1 cellular context compared by ENCODE assay signal in the genomic region with DNA sequence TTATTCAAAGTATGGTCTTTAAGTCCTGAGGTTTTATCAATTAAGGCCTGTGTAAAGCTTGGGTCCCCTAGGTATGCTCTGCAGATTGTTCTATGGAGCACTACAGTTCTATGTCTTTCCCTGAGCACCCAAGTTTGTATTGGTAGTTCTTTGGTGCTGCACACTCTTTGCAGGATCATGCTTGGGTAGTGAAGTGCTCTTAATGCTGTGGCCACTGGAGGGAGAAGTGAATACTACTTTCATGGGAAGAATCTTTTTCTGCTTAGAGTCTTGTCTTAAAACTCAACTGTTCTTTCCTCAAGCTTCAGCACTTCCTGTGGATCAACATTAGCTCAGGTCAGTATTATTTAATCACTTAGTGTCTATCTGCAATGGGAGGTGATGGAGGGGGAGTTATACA.
TF ChIP-seq lines count a peak whose summit lies in the region.

No MANE protein-coding gene starts in this region.

TF ChIP-seq in GM12878, 131 proteins besides CTCF, POLR2A, EP300 and RAD21 (continued from another document):
- TF ChIP-seq, protein P1, sequence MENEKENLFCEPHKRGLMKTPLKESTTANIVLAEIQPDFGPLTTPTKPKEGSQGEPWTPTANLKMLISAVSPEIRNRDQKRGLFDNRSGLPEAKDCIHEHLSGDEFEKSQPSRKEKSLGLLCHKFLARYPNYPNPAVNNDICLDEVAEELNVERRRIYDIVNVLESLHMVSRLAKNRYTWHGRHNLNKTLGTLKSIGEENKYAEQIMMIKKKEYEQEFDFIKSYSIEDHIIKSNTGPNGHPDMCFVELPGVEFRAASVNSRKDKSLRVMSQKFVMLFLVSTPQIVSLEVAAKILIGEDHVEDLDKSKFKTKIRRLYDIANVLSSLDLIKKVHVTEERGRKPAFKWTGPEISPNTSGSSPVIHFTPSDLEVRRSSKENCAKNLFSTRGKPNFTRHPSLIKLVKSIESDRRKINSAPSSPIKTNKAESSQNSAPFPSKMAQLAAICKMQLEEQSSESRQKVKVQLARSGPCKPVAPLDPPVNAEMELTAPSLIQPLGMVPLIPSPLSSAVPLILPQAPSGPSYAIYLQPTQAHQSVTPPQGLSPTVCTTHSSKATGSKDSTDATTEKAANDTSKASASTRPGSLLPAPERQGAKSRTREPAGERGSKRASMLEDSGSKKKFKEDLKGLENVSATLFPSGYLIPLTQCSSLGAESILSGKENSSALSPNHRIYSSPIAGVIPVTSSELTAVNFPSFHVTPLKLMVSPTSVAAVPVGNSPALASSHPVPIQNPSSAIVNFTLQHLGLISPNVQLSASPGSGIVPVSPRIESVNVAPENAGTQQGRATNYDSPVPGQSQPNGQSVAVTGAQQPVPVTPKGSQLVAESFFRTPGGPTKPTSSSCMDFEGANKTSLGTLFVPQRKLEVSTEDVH (IDR thresholded peaks at IDR 0.05; ENCODE audit: low read depth, partially characterized antibody) = no peak
- no peak for TF ChIP-seq NR2C1 (IDR thresholded peaks at IDR 0.05)
TF ChIP-seq in GM12878: peak in this region for 0.
